ENCODE assay signal across 8 cellular contexts in genomic region chr12:14257303-14257733, GRCh38.
DNase-seq lines count a peak whose midpoint lies in the region; ATAC-seq and TF ChIP-seq lines count a peak whose summit lies in the region.

No MANE protein-coding gene starts in this region.

- H3K4me2 ChIP-seq in mammary epithelial cell (ENCODE audit: insufficient read depth, low read depth, low read length) = no peak overlapping the region

- no peak for TF ChIP-seq CTCF in mammary epithelial cell (conservative IDR thresholded peaks at IDR 0.05 in 1 of 2, IDR thresholded peaks at IDR 0.05 in 1 of 2; ENCODE audit: extremely low read depth in 1 of 2, insufficient read depth in 1 of 2, low read depth in 1 of 2, low read length in 2 of 2)
- no peak for TF ChIP-seq CTCF in mesothelial cell of epicardium (IDR thresholded peaks at IDR 0.05; ENCODE audit: unreplicated experiment)
- TF ChIP-seq CTCF in upper lobe of right lung (IDR thresholded peaks at IDR 0.05) = no peak

- H3K36me3 ChIP-seq in mammary epithelial cell (ENCODE audit: insufficient read depth, low read length) (no peaks in the 10 kb centered on the region), upper lobe of right lung (no peaks in the 10 kb centered on the region)

- no peak overlapping the region for H3K9ac ChIP-seq in mammary epithelial cell (ENCODE audit: insufficient read depth, low read length)

- H3K9me3 Mint-ChIP-seq in activated T-cell treated with anti-CD3 and anti-CD28 coated beads, Interleukin-2, amount 50 U/mL, for 4 hours = peaks cover 10% of the 10 kb centered on the region
- peaks cover 24% of the 10 kb centered on the region for H3K9me3 Mint-ChIP-seq in mesothelial cell of epicardium

- H3K4me1 ChIP-seq in mammary epithelial cell (ENCODE audit: insufficient read depth, low read length) (peaks cover 27% of the 10 kb centered on the region), upper lobe of right lung (peaks cover 34% of the 10 kb centered on the region)

- H3K27ac Mint-ChIP-seq in mesothelial cell of epicardium = peak overlapping the region; percentile 97

- peaks cover 45% of the 10 kb centered on the region for H3K4me1 Mint-ChIP-seq in activated T-cell treated with anti-CD3 and anti-CD28 coated beads, Interleukin-2, amount 50 U/mL, for 4 hours (ENCODE audit: low read depth)
- H3K4me1 Mint-ChIP-seq in mesothelial cell of epicardium = peaks cover 52% of the 10 kb centered on the region

- no peaks in the 10 kb centered on the region for H3K79me2 ChIP-seq in mammary epithelial cell (ENCODE audit: insufficient read depth, low read length)

- 3% methylated on average over 7 of the region's 7 CpGs for WGBS in mammary epithelial cell (ENCODE audit: low coverage, missing lambda C conversion rate)

- BruUV-seq in mammary epithelial cell (replicated peaks; lab: Mats Ljungman, UMichigan) = TSS peak; percentile 57

- H3K27me3 ChIP-seq in mammary epithelial cell (ENCODE audit: insufficient read depth, low read length) = no peaks in the 10 kb centered on the region
- H3K27me3 ChIP-seq in upper lobe of right lung = no peaks in the 10 kb centered on the region

- peaks cover 8% of the 10 kb centered on the region for H3K9me3 ChIP-seq in mammary epithelial cell (replicated peaks; ENCODE audit: insufficient read depth, low read length)
- H3K9me3 ChIP-seq in upper lobe of right lung = no peaks in the 10 kb centered on the region

- peak overlapping the region; percentile 72 for H2AFZ ChIP-seq in mammary epithelial cell (ENCODE audit: low read depth, low read length)

- no peak for DNase-seq in activated T-cell treated with anti-CD3 and anti-CD28 coated beads, Interleukin-2, amount 50 U/mL, for 4 hours
- DNase-seq in activated T-cell treated with anti-CD3 and anti-CD28 coated beads, Interleukin-2, amount 50 U/mL, for 48 hours = no peak
- no peak for DNase-seq in mammary epithelial cell
- DNase-seq in mesothelial cell of epicardium (ENCODE audit: low spot score in 2 of 2, unreplicated experiment in 2 of 2) = no peak
- DNase-seq in upper lobe of right lung = no peak
- no peak for DNase-seq in GOT3 (lab: John Stamatoyannopoulos, UW)
- DNase-seq in KBM-7 = no peak
- DNase-seq in NCI-H1105 treated with DMSO at 0.1 percent for 48 hours (lab: John Stamatoyannopoulos, UW) = no peak

- intact Hi-C loops in mammary epithelial cell (cut with micrococcal nuclease) (loop anchor here (1.0 kb wide), 3 partner anchors 128 to 159 kb away; no protein-coding TSS in a partner anchor), upper lobe of right lung (cut with DNase I) (no loop called here)

- no peaks in the 10 kb centered on the region for H3K36me3 Mint-ChIP-seq in activated T-cell treated with anti-CD3 and anti-CD28 coated beads, Interleukin-2, amount 50 U/mL, for 4 hours (ENCODE audit: insufficient read depth)
- peaks cover 12% of the 10 kb centered on the region for H3K36me3 Mint-ChIP-seq in mesothelial cell of epicardium

- H4K20me1 ChIP-seq in mammary epithelial cell (ENCODE audit: insufficient read depth, low read length) = no peaks in the 10 kb centered on the region

- peak overlapping the region; percentile 66 for H3K4me3 Mint-ChIP-seq in activated T-cell treated with anti-CD3 and anti-CD28 coated beads, Interleukin-2, amount 50 U/mL, for 4 hours
- H3K4me3 Mint-ChIP-seq in mesothelial cell of epicardium = peak overlapping the region; percentile 37

- in situ Hi-C loops in mammary epithelial cell (cut with MboI; ENCODE audit: low sequenced_read_pairs in 2 of 2) = loop anchor here (10.0 to 25.0 kb wide), 2 partner anchors 105 to 107 kb away; partner anchors contain the start of gene ATF7IP (in 2 of the 2)
- in situ Hi-C loops in KBM-7 (cut with MboI; ENCODE audit: low pct_unique_long_range_greater_than_20kb, low sequenced_read_pairs) = no loop called here

- H3K4me3 ChIP-seq in mammary epithelial cell (replicated peaks in 1 of 3; ENCODE audit: insufficient read depth in 1 of 3, low read depth in 2 of 3, low read length in 3 of 3) (no peak overlapping the region), upper lobe of right lung (no peak overlapping the region)

- CTCF ChIA-PET in mammary epithelial cell (lab: Charles Lee; ENCODE audit: low non-redundant PET) = no interaction called here

- no peak for ATAC-seq in activated T-cell treated with anti-CD3 and anti-CD28 coated beads, Interleukin-2, amount 50 U/mL, for 4 hours
- no peak for ATAC-seq in upper lobe of right lung

- dilution Hi-C loops in mammary epithelial cell (cut with HindIII; ENCODE audit: low sequenced_read_pairs) = no loop called here

- H3K27ac ChIP-seq in mammary epithelial cell (ENCODE audit: insufficient read depth, low read depth, low read length) = peak overlapping the region; percentile 69
- peak overlapping the region; percentile 86 for H3K27ac ChIP-seq in upper lobe of right lung

- H3K27me3 Mint-ChIP-seq in activated T-cell treated with anti-CD3 and anti-CD28 coated beads, Interleukin-2, amount 50 U/mL, for 4 hours (ENCODE audit: low read depth) = no peaks in the 10 kb centered on the region
- no peaks in the 10 kb centered on the region for H3K27me3 Mint-ChIP-seq in mesothelial cell of epicardium (ENCODE audit: low read depth)
